In genomic region chr9:73135394-73135793, GRCh38 we compare ENCODE assay signal across 1 cellular context.
TF ChIP-seq lines count a peak whose summit lies in the region.

No MANE protein-coding gene starts in this region.

TF ChIP-seq in K562, 482 proteins besides CTCF, POLR2A, EP300 and RAD21:
- no peak for TF ChIP-seq FOSL1 (tag; conservative IDR thresholded peaks at IDR 0.05)
